In the genomic region with DNA sequence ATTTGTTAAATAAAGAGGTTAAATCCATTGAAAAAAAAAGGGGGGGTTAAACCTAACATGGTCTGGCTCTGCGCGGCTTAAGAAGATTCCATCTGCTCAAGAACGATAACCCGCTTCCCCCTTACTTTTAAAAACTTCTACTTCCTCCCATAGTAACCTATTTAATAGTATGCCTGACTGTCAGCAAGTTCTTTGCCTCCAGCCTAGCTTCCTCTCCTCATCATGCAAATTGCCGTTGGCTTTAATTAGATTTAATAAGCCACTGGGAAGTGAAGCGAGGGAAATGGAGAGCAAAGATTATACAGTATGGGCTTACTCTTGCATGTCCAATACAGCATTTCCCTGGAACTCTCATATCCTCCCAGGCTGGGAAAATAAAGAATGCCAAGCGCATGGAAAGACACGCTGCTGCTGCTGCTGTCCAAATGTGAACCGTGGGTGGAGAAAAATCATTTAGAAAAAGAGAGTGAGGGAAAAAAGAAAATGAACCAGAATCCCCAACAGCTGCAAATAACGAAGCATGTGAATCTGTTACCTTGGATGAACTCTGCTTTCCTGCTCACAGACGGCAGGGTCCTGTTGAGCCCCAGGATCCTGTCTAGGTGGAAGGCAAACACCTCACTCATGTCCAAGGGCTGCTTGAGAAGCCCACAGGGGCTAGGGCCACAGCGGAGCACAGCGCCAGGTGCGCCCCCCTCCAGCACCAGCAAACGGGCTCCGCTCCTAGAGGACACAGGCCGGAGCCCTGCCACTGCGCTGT, we compare ENCODE assay signal across 1 cellular context.
TF ChIP-seq lines count a peak whose summit lies in the region.

No MANE protein-coding gene starts in this region.

TF ChIP-seq in IMR-90, 13 proteins besides CTCF, POLR2A, EP300 and RAD21 (continued from another document):
- TF ChIP-seq, protein P1, sequence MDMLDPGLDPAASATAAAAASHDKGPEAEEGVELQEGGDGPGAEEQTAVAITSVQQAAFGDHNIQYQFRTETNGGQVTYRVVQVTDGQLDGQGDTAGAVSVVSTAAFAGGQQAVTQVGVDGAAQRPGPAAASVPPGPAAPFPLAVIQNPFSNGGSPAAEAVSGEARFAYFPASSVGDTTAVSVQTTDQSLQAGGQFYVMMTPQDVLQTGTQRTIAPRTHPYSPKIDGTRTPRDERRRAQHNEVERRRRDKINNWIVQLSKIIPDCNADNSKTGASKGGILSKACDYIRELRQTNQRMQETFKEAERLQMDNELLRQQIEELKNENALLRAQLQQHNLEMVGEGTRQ (IDR thresholded peaks at IDR 0.05; ENCODE audit: low read depth, low read length): no peak
- TF ChIP-seq NFE2L2 (IDR thresholded peaks at IDR 0.05; ENCODE audit: low read depth, low read length) (no peak), SMC3 (IDR thresholded peaks at IDR 0.05; ENCODE audit: low read depth, low read length) (no peak), RCOR1 (IDR thresholded peaks at IDR 0.05; ENCODE audit: insufficient replicate concordance, low read length) (no peak)
TF ChIP-seq in IMR-90: peak in this region for 0.
